In the genomic region with DNA sequence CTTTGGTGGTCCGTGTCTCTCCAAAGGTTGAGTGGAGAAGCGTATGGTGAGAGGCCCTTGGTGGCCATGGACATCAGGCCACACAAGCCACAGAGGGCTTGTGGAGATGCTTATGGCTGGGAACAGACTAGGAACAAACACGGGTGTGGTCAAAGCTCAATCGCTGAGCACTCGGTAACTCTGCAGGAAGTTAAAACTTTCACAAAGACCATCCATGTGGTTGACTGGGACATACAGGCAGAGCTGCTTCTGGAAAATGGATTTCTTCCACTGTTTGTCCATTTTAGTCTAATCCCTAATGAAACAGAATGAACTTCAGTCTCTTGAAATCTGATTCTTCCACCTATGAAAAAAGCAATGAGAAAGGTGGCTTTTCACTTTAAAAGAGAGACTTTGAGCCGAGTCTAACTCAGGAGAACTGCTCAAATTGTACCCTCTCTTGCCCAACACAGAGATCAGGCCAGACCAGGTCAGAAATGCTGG, we compare ENCODE assay signal across 28 cellular contexts. TPM values are rescaled to one million over a fixed set of nuclear protein-coding genes. Genes with fewer than 3 reads are reported as not detected.
"Had no signal": no experiment of that assay in that cellular context is flagged by ENCODE, and none has a peak within 500 bp of the region (broad histone marks: within the 10 kb centered on the region; RNA-seq: fewer than 3 reads in every experiment).

No MANE protein-coding gene starts in this region.

- H3K36me3 ChIP-seq: ovary, right atrium auricular region, uterus had no signal

- H3K4me3 ChIP-seq: heart right ventricle, left ventricle myocardium inferior, lower lobe of right lung, ovary, right atrium auricular region, skin epidermis, tibial nerve, uterus had no signal

- FAIRE-seq: keratinocyte had no signal

- H3K4me1 Mint-ChIP-seq: mesothelial cell of epicardium; stimulated activated naive CD8-positive, alpha-beta T cell treated with anti-CD3 and anti-CD28 coated beads, Interleukin-15, amount 100 ng/mL, for 72 hours had no signal

- H3K27ac ChIP-seq: heart right ventricle, left ventricle myocardium inferior, lower lobe of right lung, ovary, right atrium auricular region, skin epidermis, tibial nerve, uterus had no signal

- H3K27ac Mint-ChIP-seq: mesothelial cell of epicardium; naive thymus-derived CD4-positive, alpha-beta T cell; progenitor cell of endocrine pancreas; stimulated activated naive CD8-positive, alpha-beta T cell treated with anti-CD3 and anti-CD28 coated beads, Interleukin-15, amount 100 ng/mL, for 72 hours; type B pancreatic cell had no signal

- H3K4me3 Mint-ChIP-seq: mesothelial cell of epicardium; naive thymus-derived CD4-positive, alpha-beta T cell; natural killer cell treated with Interleukin-12 subunit alpha and Interleukin-12 subunit beta and Interleukin-15 and Interleukin-18, amount 100 ng/mL, for 72 hours; stimulated activated naive CD8-positive, alpha-beta T cell treated with anti-CD3 and anti-CD28 coated beads, Interleukin-15, amount 100 ng/mL, for 72 hours; type B pancreatic cell had no signal

- DNase-seq: heart right ventricle; hippocampal formation; kidney glomerular epithelial cell; left cardiac atrium; left ventricle myocardium inferior; lower lobe of right lung; mammary epithelial cell; mesendoderm; naive thymus-derived CD4-positive, alpha-beta T cell; ovary; stimulated activated CD4-positive, alpha-beta T cell treated with anti-CD3 and anti-CD28 coated beads, Interleukin-12 subunit alpha, Interleukin-12 subunit beta, amount 100 ng/mL, for 4 hours; stimulated activated CD4-positive, alpha-beta T cell treated with anti-CD3 and anti-CD28 coated beads, Interleukin-15, amount 100 ng/mL, for 24 hours; stimulated activated CD4-positive, alpha-beta T cell treated with anti-CD3 and anti-CD28 coated beads, Interleukin-2, amount 100 ng/mL, for 24 hours; stimulated activated CD4-positive, alpha-beta T cell treated with anti-CD3 and anti-CD28 coated beads, Interleukin-4, amount 100 ng/mL, for 1 hour; stimulated activated naive CD4-positive, alpha-beta T cell treated with Interleukin-2 at 50 U/mL for 16 hours; stimulated activated naive CD8-positive, alpha-beta T cell treated with anti-CD3 and anti-CD28 coated beads, Interleukin-15, amount 100 ng/mL, for 72 hours; substantia nigra; uterus had no signal

- H3K9me3 Mint-ChIP-seq: naive thymus-derived CD4-positive, alpha-beta T cell; natural killer cell treated with Interleukin-12 subunit alpha and Interleukin-12 subunit beta and Interleukin-15 and Interleukin-18, amount 100 ng/mL, for 72 hours; stimulated activated naive CD8-positive, alpha-beta T cell treated with anti-CD3 and anti-CD28 coated beads, Interleukin-15, amount 100 ng/mL, for 72 hours; type B pancreatic cell had no signal

- ATAC-seq: heart right ventricle; left cardiac atrium; lower lobe of right lung; naive thymus-derived CD4-positive, alpha-beta T cell; natural killer cell treated with Interleukin-12 subunit alpha and Interleukin-12 subunit beta and Interleukin-15 and Interleukin-18, amount 100 ng/mL, for 72 hours; sciatic nerve; stimulated activated naive CD8-positive, alpha-beta T cell treated with anti-CD3 and anti-CD28 coated beads, Interleukin-15, amount 100 ng/mL, for 72 hours had no signal

- H3K27me3 Mint-ChIP-seq: naive thymus-derived CD4-positive, alpha-beta T cell; natural killer cell treated with Interleukin-12 subunit alpha and Interleukin-12 subunit beta and Interleukin-15 and Interleukin-18, amount 100 ng/mL, for 72 hours; progenitor cell of endocrine pancreas; stimulated activated naive CD8-positive, alpha-beta T cell treated with anti-CD3 and anti-CD28 coated beads, Interleukin-15, amount 100 ng/mL, for 72 hours; type B pancreatic cell had no signal

- H3K27me3 ChIP-seq: heart right ventricle, ovary, right atrium auricular region, tibial nerve, uterus had no signal

- H3K4me1 ChIP-seq: left ventricle myocardium inferior, lower lobe of right lung, right atrium auricular region, tibial nerve, uterus had no signal

- H3K9me3 ChIP-seq: lower lobe of right lung, ovary, right atrium auricular region, tibial nerve, uterus had no signal

RNA-seq across cellular contexts. Expression of a gene that starts 17.7 kb away (rescaled TPM):
- total RNA-seq: myocyte had no signal
- polyA plus RNA-seq: keratinocyte, mammary epithelial cell had no signal
